Comparison of ENCODE assay signal across 22 cellular contexts in genomic region chr14:77273796-77274195, GRCh38. TPM values are rescaled to one million over a fixed set of nuclear protein-coding genes. Genes with fewer than 3 reads are reported as not detected.
DNase-seq lines count a peak whose midpoint lies in the region; ATAC-seq lines count a peak whose summit lies in the region.
"Had no signal": no experiment of that assay in that cellular context is flagged by ENCODE, and none has a peak within 500 bp of the region (broad histone marks: within the 10 kb centered on the region; RNA-seq: fewer than 3 reads in every experiment).

No MANE protein-coding gene starts in this region.

- peak; percentile 11 for DNase-seq in foreskin melanocyte
- peak; percentile 64 for DNase-seq in posterior vena cava (ENCODE audit: low spot score)
- DNase-seq in NCI-H345 (lab: John Stamatoyannopoulos, UW) = no peak
- no peak for DNase-seq in activated CD4-positive, alpha-beta T cell treated with anti-CD3 and anti-CD28 coated beads for 36 hours
- DNase-seq: 8988T; ACHN; AML-193; BE2C; Caco-2; CD4-positive, CD25-positive, alpha-beta regulatory T cell; CD8-positive, alpha-beta T cell; DMS 273 treated with DMSO at 0.1 percent for 48 hours; DMS79; EL; GDM1; GM23248; HCEC 1CT had no signal

- H3K4me1 ChIP-seq in BLaER1 treated with 17β-estradiol and CSF1 and Interleukin-3, amounts not matched to agents 10 nM and 100 nM = peaks cover 9 to 50% (median 39%) of the 10 kb centered on the region in 10 experiments; a peak in 19 of 20 replicates
- H3K4me1 ChIP-seq: BE2C, Caco-2 had no signal

- POLR2A ChIA-PET in activated CD4-positive, alpha-beta T cell treated with anti-CD3 and anti-CD28 coated beads for 36 hours (lab: Charles Lee) = no interaction called here

- H3K9me3 ChIP-seq in BLaER1 treated with 17β-estradiol and CSF1 and Interleukin-3, amounts not matched to agents 10 nM and 100 nM (replicated peaks in 1 of 11) = no peaks in the 10 kb centered on the region
- H3K9me3 ChIP-seq: A549, BE2C, Caco-2 had no signal

- H4K20me1 ChIP-seq in BLaER1 treated with 17β-estradiol and CSF1 and Interleukin-3, amounts not matched to agents 10 nM and 100 nM = peaks cover 0 to 32% (median 5%) of the 10 kb centered on the region in 11 experiments; a peak in 11 of 22 replicates

- no peak for ATAC-seq in activated CD4-positive, alpha-beta T cell treated with anti-CD3 and anti-CD28 coated beads for 36 hours
- ATAC-seq in activated T-helper 17 cell treated with anti-CD3 and anti-CD28 coated beads, Interleukin-2, amount 50 U/mL, for 72 hours (replicated peaks) = no peak
- ATAC-seq: A549; CD8-positive, alpha-beta T cell; GM12878 had no signal

- peaks cover 24% of the 10 kb centered on the region for H3K27me3 Mint-ChIP-seq in activated CD4-positive, alpha-beta T cell treated with anti-CD3 and anti-CD28 coated beads for 36 hours
- peaks cover 19% of the 10 kb centered on the region for H3K27me3 Mint-ChIP-seq in activated T-helper 17 cell treated with anti-CD3 and anti-CD28 coated beads, Interleukin-2, amount 50 U/mL, for 72 hours

- no peak overlapping the region for H3K27ac Mint-ChIP-seq in activated CD4-positive, alpha-beta T cell treated with anti-CD3 and anti-CD28 coated beads for 36 hours
- no peak overlapping the region for H3K27ac Mint-ChIP-seq in activated T-helper 17 cell treated with anti-CD3 and anti-CD28 coated beads, Interleukin-2, amount 50 U/mL, for 72 hours
- H3K27ac Mint-ChIP-seq: CD4-positive, CD25-positive, alpha-beta regulatory T cell; CD8-positive, alpha-beta T cell had no signal

- peaks cover 0 to 16% (median 0%) of the 10 kb centered on the region in 11 experiments; a peak in 6 of 22 replicates for H3K36me3 ChIP-seq in BLaER1 treated with 17β-estradiol and CSF1 and Interleukin-3, amounts not matched to agents 10 nM and 100 nM

- no peaks in the 10 kb centered on the region for H3K36me3 Mint-ChIP-seq in activated CD4-positive, alpha-beta T cell treated with anti-CD3 and anti-CD28 coated beads for 36 hours (ENCODE audit: low read depth)
- no peaks in the 10 kb centered on the region for H3K36me3 Mint-ChIP-seq in activated T-helper 17 cell treated with anti-CD3 and anti-CD28 coated beads, Interleukin-2, amount 50 U/mL, for 72 hours (ENCODE audit: low read depth)
- H3K36me3 Mint-ChIP-seq: CD4-positive, CD25-positive, alpha-beta regulatory T cell had no signal

- peaks cover 36 to 42% (median 38%) of the 10 kb centered on the region in 11 experiments for H3K27me3 ChIP-seq in BLaER1 treated with 17β-estradiol and CSF1 and Interleukin-3, amounts not matched to agents 10 nM and 100 nM

- H3K9ac ChIP-seq in BLaER1 treated with 17β-estradiol and CSF1 and Interleukin-3, amounts not matched to agents 10 nM and 100 nM = no peak overlapping the region
- H3K9ac ChIP-seq: GM23248 had no signal

- H3K4me3 Mint-ChIP-seq in activated CD4-positive, alpha-beta T cell treated with anti-CD3 and anti-CD28 coated beads for 36 hours = no peak overlapping the region
- no peak overlapping the region for H3K4me3 Mint-ChIP-seq in activated T-helper 17 cell treated with anti-CD3 and anti-CD28 coated beads, Interleukin-2, amount 50 U/mL, for 72 hours
- H3K4me3 Mint-ChIP-seq: CD4-positive, CD25-positive, alpha-beta regulatory T cell; CD8-positive, alpha-beta T cell had no signal

- CTCF ChIA-PET in activated CD4-positive, alpha-beta T cell treated with anti-CD3 and anti-CD28 coated beads for 36 hours (lab: Charles Lee) = interaction anchor here (1.5 kb wide), 1 partner anchor 17 kb away, joined by 3 read pairs; no protein-coding TSS in a partner anchor

- H3K4me3 ChIP-seq in BLaER1 treated with 17β-estradiol and CSF1 and Interleukin-3, amounts not matched to agents 10 nM and 100 nM = no peak overlapping the region
- H3K4me3 ChIP-seq: A549, GM12878, GM23248 had no signal

- H3K4me2 ChIP-seq in BLaER1 treated with 17β-estradiol and CSF1 and Interleukin-3, amounts not matched to agents 10 nM and 100 nM = peak overlapping the region in 8 of 11 experiments; percentile 12 to 68 (median 52); a peak in 14 of 22 replicates
- H3K4me2 ChIP-seq: A549 had no signal

- intact Hi-C loops in posterior vena cava (cut with DNase I) = no loop called here
- intact Hi-C loops in activated CD4-positive, alpha-beta T cell treated with anti-CD3 and anti-CD28 coated beads for 36 hours (cut with DNase I, micrococcal nuclease) = no loop called here

- no peak overlapping the region for H3K27ac ChIP-seq in BLaER1 treated with 17β-estradiol and CSF1 and Interleukin-3, amounts not matched to agents 10 nM and 100 nM
- H3K27ac ChIP-seq: A549, C4-2B, GM23248 had no signal

- H3K9me3 Mint-ChIP-seq in activated CD4-positive, alpha-beta T cell treated with anti-CD3 and anti-CD28 coated beads for 36 hours (ENCODE audit: low read depth) = no peaks in the 10 kb centered on the region
- H3K9me3 Mint-ChIP-seq in activated T-helper 17 cell treated with anti-CD3 and anti-CD28 coated beads, Interleukin-2, amount 50 U/mL, for 72 hours = no peaks in the 10 kb centered on the region
- H3K9me3 Mint-ChIP-seq: CD8-positive, alpha-beta T cell had no signal

- H3K4me1 Mint-ChIP-seq in activated CD4-positive, alpha-beta T cell treated with anti-CD3 and anti-CD28 coated beads for 36 hours = no peaks in the 10 kb centered on the region
- H3K4me1 Mint-ChIP-seq in activated T-helper 17 cell treated with anti-CD3 and anti-CD28 coated beads, Interleukin-2, amount 50 U/mL, for 72 hours = no peaks in the 10 kb centered on the region
- H3K4me1 Mint-ChIP-seq: CD4-positive, CD25-positive, alpha-beta regulatory T cell had no signal

RNA-seq across cellular contexts. Expression of gene NGB, which starts 2.8 kb away (rescaled TPM):
- total RNA-seq in posterior vena cava = not detected
- not detected for total RNA-seq in activated CD4-positive, alpha-beta T cell treated with anti-CD3 and anti-CD28 coated beads for 36 hours
- not detected for total RNA-seq in activated T-helper 17 cell treated with anti-CD3 and anti-CD28 coated beads, Interleukin-2, amount 50 U/mL, for 72 hours
- total RNA-seq: Caco-2; CD4-positive, CD25-positive, alpha-beta regulatory T cell; CD8-positive, alpha-beta T cell; GM12878; GM23248 had no signal

RNA-seq across cellular contexts. Expression of gene POMT2, which starts 46.9 kb away (rescaled TPM):
- 10 to 100 TPM; 20.5 TPM for total RNA-seq in posterior vena cava
- total RNA-seq in activated CD4-positive, alpha-beta T cell treated with anti-CD3 and anti-CD28 coated beads for 36 hours = 10 to 100 TPM; 11.7 to 18.2 TPM
- total RNA-seq in activated T-helper 17 cell treated with anti-CD3 and anti-CD28 coated beads, Interleukin-2, amount 50 U/mL, for 72 hours = 10 to 100 TPM; 10.9 to 26.0 TPM

RNA-seq across cellular contexts. Expression of gene GSTZ1, which starts 47.0 kb away (rescaled TPM):
- 1 to 10 TPM; 4.7 to 9.3 TPM for total RNA-seq in posterior vena cava
- total RNA-seq in activated CD4-positive, alpha-beta T cell treated with anti-CD3 and anti-CD28 coated beads for 36 hours = 10 to 100 TPM; 17.5 to 22.9 TPM
- total RNA-seq in activated T-helper 17 cell treated with anti-CD3 and anti-CD28 coated beads, Interleukin-2, amount 50 U/mL, for 72 hours = 10 to 100 TPM; 11.0 to 13.1 TPM

Comparison
In these comparisons a context has a peak if more than half of its experiments do, and no peak if none do; other contexts are left out.
1. DNase-seq: peak in foreskin melanocyte (single experiment) and posterior vena cava (single experiment); none in NCI-H345 (single experiment) and activated CD4-positive, alpha-beta T cell treated with anti-CD3 and anti-CD28 coated beads for 36 hours (single experiment).